2 cellular contexts compared by ENCODE assay signal in the genomic region with DNA sequence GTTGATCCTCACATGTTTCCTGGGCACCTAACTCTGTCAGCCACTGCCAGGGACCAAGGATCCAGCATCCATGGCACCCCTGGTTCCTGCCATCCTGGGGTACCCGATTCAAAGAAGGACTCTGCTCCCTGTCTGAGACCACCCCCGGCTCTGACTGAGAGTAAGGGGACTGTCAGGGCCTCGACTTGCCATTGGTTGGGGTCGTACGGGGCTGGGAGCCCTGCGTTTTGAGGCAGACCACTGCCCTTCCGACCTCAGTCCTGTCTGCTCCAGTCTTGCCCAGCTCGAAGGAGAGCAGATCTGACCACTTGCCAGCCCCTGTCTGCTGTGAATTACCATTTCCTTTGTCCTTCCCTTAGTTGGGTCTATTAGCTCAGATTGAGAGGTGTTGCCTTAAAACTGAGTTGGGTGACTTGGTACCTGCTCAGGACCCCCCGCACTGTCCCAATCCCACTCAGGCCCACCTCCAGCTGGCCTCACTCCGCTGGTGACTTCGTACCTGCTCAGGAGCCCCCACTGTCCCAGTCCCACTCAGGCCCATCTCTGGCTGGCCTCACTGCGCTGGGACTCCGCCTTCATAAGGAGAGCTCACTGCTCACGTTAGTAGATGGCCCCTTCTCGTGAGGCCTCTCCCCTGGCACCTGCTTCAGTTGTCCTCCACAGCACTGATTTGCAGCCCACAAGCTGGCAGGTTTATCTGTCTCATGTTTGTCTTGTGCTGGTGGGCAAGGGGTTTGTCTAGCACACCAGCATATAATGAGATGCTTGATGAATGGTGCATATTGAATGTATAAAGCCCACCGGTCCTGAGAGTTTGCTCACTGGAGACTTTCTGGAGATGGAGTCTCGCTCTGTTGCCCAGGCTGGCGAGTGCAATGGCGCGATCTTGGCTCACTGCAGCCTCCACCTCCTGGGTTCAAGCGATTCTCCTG.
TF ChIP-seq lines count a peak whose summit lies in the region.

No MANE protein-coding gene starts in this region.

TF ChIP-seq in HepG2, 621 proteins besides CTCF, POLR2A, EP300 and RAD21:
- TF ChIP-seq SALL1 (CRISPR knock-in tag; IDR thresholded peaks at IDR 0.05) (0 out of 2 replicates have a peak, but pooled peaks have one; percentile 28), YEATS4 (CRISPR knock-in tag; IDR thresholded peaks at IDR 0.05; ENCODE audit: borderline replicate concordance) (no peak), NONO (IDR thresholded peaks at IDR 0.05) (no peak), NONO (CRISPR knock-in tag; conservative IDR thresholded peaks at IDR 0.05) (peak; percentile 43; the same call in 1 of the 2 replicates), RBFOX2 (IDR thresholded peaks at IDR 0.05; ENCODE audit: low read depth, low read length) (peak; percentile 68), TGIF2 (CRISPR knock-in tag; IDR thresholded peaks at IDR 0.05) (no peak), NBN (conservative IDR thresholded peaks at IDR 0.05) (no peak), AGO2 (optimal IDR thresholded peaks at IDR 0.05; ENCODE audit: low read depth, low read length) (peak; percentile 90), POLR2AphosphoS5 (IDR thresholded peaks at IDR 0.05; ENCODE audit: low read depth, low read length) (peak; percentile 18; the same call in 1 of the 2 replicates), KDM2A (CRISPR knock-in tag; IDR thresholded peaks at IDR 0.05; ENCODE audit: borderline replicate concordance, low read depth) (0 out of 2 replicates have a peak, but pooled peaks have one; percentile 2)

TF ChIP-seq in HEK293T, 16 proteins besides CTCF, POLR2A, EP300 and RAD21:
- TF ChIP-seq ELF4 (IDR thresholded peaks at IDR 0.05): no peak
- no peak for TF ChIP-seq ARNT (IDR thresholded peaks at IDR 0.05)
- no peak for TF ChIP-seq LEF1 (IDR thresholded peaks at IDR 0.05; ENCODE audit: borderline replicate concordance)
- no peak for TF ChIP-seq ZNF384 (IDR thresholded peaks at IDR 0.05)
- no peak for TF ChIP-seq SP1 (IDR thresholded peaks at IDR 0.05)
TF ChIP-seq in HEK293T: peak in this region for 0.
